8 cellular contexts compared by ENCODE assay signal in the genomic region with DNA sequence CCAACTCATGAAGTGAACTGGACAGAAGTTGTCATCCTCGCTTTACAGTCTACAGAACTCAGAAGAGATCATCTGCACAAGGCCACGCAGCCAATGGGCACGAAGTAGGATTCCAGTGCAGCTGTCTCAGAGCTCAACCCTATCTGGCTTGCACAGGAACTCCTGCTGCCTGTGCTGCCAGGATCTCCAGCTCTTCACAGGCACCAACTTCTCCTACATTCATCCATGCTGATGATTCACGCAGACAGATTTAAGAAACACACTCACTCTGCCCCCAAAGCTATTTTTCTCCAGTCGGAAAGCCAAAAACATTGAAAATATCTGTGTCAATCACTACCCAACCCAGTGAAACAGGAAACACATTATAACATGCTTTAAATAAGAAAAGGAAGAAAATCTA.
DNase-seq lines count a peak whose midpoint lies in the region; ATAC-seq, FAIRE-seq and TF ChIP-seq lines count a peak whose summit lies in the region.

No MANE protein-coding gene starts in this region.

- no peak for ATAC-seq in activated CD4-positive, CD25-positive, alpha-beta regulatory T cell treated with anti-CD3 and anti-CD28 coated beads, Interleukin-2, amount 50 U/mL, for 24 hours

- H2AFZ ChIP-seq in astrocyte (ENCODE audit: low read depth, low read length) = no peak overlapping the region
- H2AFZ ChIP-seq in MM.1S (ENCODE audit: low read length) = no peak overlapping the region

- peak; percentile 85 for FAIRE-seq in astrocyte (lab: Jason Lieb, UNC)

- H3K27me3 Mint-ChIP-seq in astrocyte (ENCODE audit: low read depth, unreplicated experiment) = no peaks in the 10 kb centered on the region

- DNase-seq in HFF-Myc (ENCODE audit: extremely low read depth, low read depth) (peak; percentile 67), astrocyte (ENCODE audit: low read depth) (peak; percentile 91), islet precursor cell (peak; percentile 68), SIG-M5 (lab: John Stamatoyannopoulos, UW) (no peak), MM.1S (no peak), HT-29 (ENCODE audit: low spot score) (no peak)

- no peak overlapping the region for H3K4me3 ChIP-seq in HFF-Myc (replicated peaks; ENCODE audit: low read depth, low read length)
- no peak overlapping the region for H3K4me3 ChIP-seq in astrocyte (ENCODE audit: insufficient read depth, low read depth, low read length)
- no peak overlapping the region for H3K4me3 ChIP-seq in subcutaneous abdominal adipose tissue (ENCODE audit: low read depth in 1 of 5, low read length in 5 of 5)
- H3K4me3 ChIP-seq in MM.1S (ENCODE audit: low read length) = no peak overlapping the region

- H3K9me3 ChIP-seq in astrocyte (ENCODE audit: insufficient read depth, low read depth, low read length) = no peaks in the 10 kb centered on the region
- H3K9me3 ChIP-seq in subcutaneous abdominal adipose tissue (ENCODE audit: control insufficient read depth in 5 of 5, low read length in 5 of 5) = no peaks in the 10 kb centered on the region
- H3K9me3 ChIP-seq in MM.1S (replicated peaks; ENCODE audit: insufficient read depth, low read length) = no peaks in the 10 kb centered on the region

- H3K4me2 ChIP-seq in astrocyte (ENCODE audit: low read length) (peak overlapping the region; percentile 75), MM.1S (ENCODE audit: low read depth, low read length) (no peak overlapping the region)

- H3K4me3 Mint-ChIP-seq in astrocyte (ENCODE audit: unreplicated experiment) = no peak overlapping the region

- no peaks in the 10 kb centered on the region for H3K36me3 ChIP-seq in astrocyte (ENCODE audit: insufficient read depth, low read length)
- H3K36me3 ChIP-seq in subcutaneous abdominal adipose tissue (ENCODE audit: control insufficient read depth in 5 of 5, insufficient read depth in 5 of 5, low read length in 5 of 5) = peaks cover 0 to 4% (median 3%) of the 10 kb centered on the region in 5 donors
- no peaks in the 10 kb centered on the region for H3K36me3 ChIP-seq in MM.1S (replicated peaks; ENCODE audit: insufficient read depth, low read length)

- H3K9ac ChIP-seq in astrocyte (ENCODE audit: low read length) (peak overlapping the region; percentile 81), subcutaneous abdominal adipose tissue (ENCODE audit: low read length in 5 of 5) (no peak overlapping the region), MM.1S (ENCODE audit: low read length) (no peak overlapping the region)

- no peaks in the 10 kb centered on the region for H3K9me2 ChIP-seq in MM.1S (replicated peaks; ENCODE audit: insufficient read depth, low read length)

- peaks cover 6% of the 10 kb centered on the region for H3K36me3 Mint-ChIP-seq in astrocyte (ENCODE audit: low read depth, unreplicated experiment)

- H3K27ac ChIP-seq in astrocyte (ENCODE audit: low read depth, low read length) (peak overlapping the region; percentile 87), subcutaneous abdominal adipose tissue (ENCODE audit: low read depth, low read length) (peak overlapping the region; percentile 69), MM.1S (ENCODE audit: low read length) (no peak overlapping the region)

- H3K4me1 ChIP-seq in astrocyte (ENCODE audit: insufficient read depth, low read length) = peaks cover 37% of the 10 kb centered on the region
- H3K4me1 ChIP-seq in subcutaneous abdominal adipose tissue (ENCODE audit: control insufficient read depth in 5 of 5, insufficient read depth in 5 of 5, low read length in 5 of 5) = peaks cover 16 to 53% (median 46%) of the 10 kb centered on the region in 5 donors
- H3K4me1 ChIP-seq in MM.1S (ENCODE audit: low read length) = peaks cover 6% of the 10 kb centered on the region

- H4K20me1 ChIP-seq in astrocyte (ENCODE audit: insufficient read depth, low read length) = peaks cover 35% of the 10 kb centered on the region
- peaks cover 9% of the 10 kb centered on the region for H4K20me1 ChIP-seq in MM.1S (ENCODE audit: insufficient read depth, low read length)

- H3K9me3 Mint-ChIP-seq in astrocyte (ENCODE audit: unreplicated experiment) = no peaks in the 10 kb centered on the region

- peaks cover 13% of the 10 kb centered on the region for H3K4me1 Mint-ChIP-seq in astrocyte (ENCODE audit: low read depth, unreplicated experiment)

- TF ChIP-seq CTCF in HFF-Myc (IDR thresholded peaks at IDR 0.05; ENCODE audit: low read depth, low read length, missing control alignments) (no peak), astrocyte (IDR thresholded peaks at IDR 0.05; ENCODE audit: insufficient read depth, low read depth, low read length) (no peak), MM.1S (IDR thresholded peaks at IDR 0.05; ENCODE audit: low read length) (no peak)

- peaks cover 49% of the 10 kb centered on the region for H3K79me2 ChIP-seq in astrocyte (ENCODE audit: insufficient read depth, low read length)
- H3K79me2 ChIP-seq in MM.1S (ENCODE audit: low read length) = peaks cover 62% of the 10 kb centered on the region

- H3K27me3 ChIP-seq in astrocyte (ENCODE audit: insufficient read depth, low read length) = no peaks in the 10 kb centered on the region
- no peaks in the 10 kb centered on the region for H3K27me3 ChIP-seq in subcutaneous abdominal adipose tissue (ENCODE audit: control insufficient read depth in 5 of 5, insufficient read depth in 4 of 5, low read length in 5 of 5)
- no peaks in the 10 kb centered on the region for H3K27me3 ChIP-seq in MM.1S (replicated peaks; ENCODE audit: insufficient read depth, low read length)

- H3K27ac Mint-ChIP-seq in astrocyte (ENCODE audit: unreplicated experiment) = no peak overlapping the region

- H3F3A ChIP-seq in MM.1S (ENCODE audit: insufficient read depth, low read length) = no peaks in the 10 kb centered on the region

Comparison
In these comparisons a context has a peak if more than half of its experiments do, and no peak if none do; other contexts are left out.
1. DNase-seq: peak in HFF-Myc (single experiment), astrocyte (single experiment) and islet precursor cell (single experiment); none in SIG-M5 (single experiment), MM.1S (single experiment) and HT-29 (single experiment).